20 cellular contexts compared by ENCODE assay signal in genomic region chr14:100737526-100737925, GRCh38. TPM values are rescaled to one million over a fixed set of nuclear protein-coding genes. Genes with fewer than 3 reads are reported as not detected.
DNase-seq lines count a peak whose midpoint lies in the region; ATAC-seq, FAIRE-seq and TF ChIP-seq lines count a peak whose summit lies in the region.
"Had no signal": no experiment of that assay in that cellular context is flagged by ENCODE, and none has a peak within 500 bp of the region (broad histone marks: within the 10 kb centered on the region; RNA-seq: fewer than 3 reads in every experiment).

No MANE protein-coding gene starts in this region.

- no peak overlapping the region for H3K23ac ChIP-seq in H1 (ENCODE audit: insufficient read length)

- peaks cover 14% of the 10 kb centered on the region for H3K36me3 Mint-ChIP-seq in nephron progenitor cell (ENCODE audit: low read depth)
- H3K36me3 Mint-ChIP-seq: CD8-positive, alpha-beta T cell had no signal

- TF ChIP-seq RAD21 in SK-N-SH (IDR thresholded peaks at IDR 0.05; ENCODE audit: low read length) (no peak), H1 (IDR thresholded peaks at IDR 0.05 in 1 of 2, conservative IDR thresholded peaks at IDR 0.05 in 1 of 2; ENCODE audit: low read depth in 2 of 2, low read length in 2 of 2) (no peak)

- H4K20me1 ChIP-seq in SK-N-SH (ENCODE audit: insufficient read depth) = no peaks in the 10 kb centered on the region
- no peaks in the 10 kb centered on the region for H4K20me1 ChIP-seq in H1 (replicated peaks in 1 of 2; ENCODE audit: control insufficient read depth in 1 of 2, insufficient read depth in 2 of 2, low read length in 2 of 2)

- TF ChIP-seq POLR2A in H1 (IDR thresholded peaks at IDR 0.05; ENCODE audit: control extremely low read depth in 1 of 2, low read depth in 2 of 2, low read length in 2 of 2) = no peak

- H3K36me3 ChIP-seq in SK-N-SH (replicated peaks in 1 of 2; ENCODE audit: control insufficient read depth in 1 of 2, insufficient read depth in 2 of 2, low read length in 1 of 2) (no peaks in the 10 kb centered on the region), H1 (ENCODE audit: control insufficient read depth in 2 of 4, insufficient read depth in 4 of 4, low read length in 3 of 4) (no peaks in the 10 kb centered on the region), upper lobe of right lung (no peaks in the 10 kb centered on the region)

- H3K56ac ChIP-seq in H1 (replicated peaks; ENCODE audit: insufficient read length, low read depth, low read length) = no peak overlapping the region

- H2AFZ ChIP-seq in SK-N-SH (ENCODE audit: low read depth) (no peak overlapping the region), H1 (ENCODE audit: low read length) (no peak overlapping the region)

- no peak overlapping the region for H3K4me3 Mint-ChIP-seq in nephron progenitor cell
- H3K4me3 Mint-ChIP-seq: CD8-positive, alpha-beta T cell had no signal

- no peak overlapping the region for H4K5ac ChIP-seq in H1 (ENCODE audit: insufficient read length, low read depth, low read length)

- H4K8ac ChIP-seq in H1 (ENCODE audit: extremely low read depth, insufficient read depth, low read length) = no peak overlapping the region

- H3K4me2 ChIP-seq in SK-N-SH = no peak overlapping the region
- H3K4me2 ChIP-seq in H1 (ENCODE audit: insufficient read depth in 1 of 2, low read depth in 2 of 2, low read length in 2 of 2) = no peak overlapping the region

- H2BK20ac ChIP-seq in H1 (ENCODE audit: low read length) = no peak overlapping the region

- DNase-seq in SK-N-SH = peak; percentile 37
- DNase-seq in H1 (ENCODE audit: low read depth in 1 of 2, low spot score in 2 of 2) = no peak
- DNase-seq in nephron progenitor cell = no peak
- peak; percentile 56 for DNase-seq in upper lobe of right lung
- DNase-seq in GOT3 (lab: John Stamatoyannopoulos, UW) = no peak
- DNase-seq in activated CD8-positive, alpha-beta memory T cell treated with anti-CD3 and anti-CD28 coated beads, Interleukin-2, amount 50 U/mL, for 48 hours = no peak
- DNase-seq: CD8-positive, alpha-beta T cell; KBM-7; NCI-H1048; NCI-H1694; NCI-H2171 treated with DMSO at 0.1 percent for 48 hours; NCI-H510A treated with DMSO at 0.1 percent for 48 hours; Right ventricle myocardium superior had no signal

- POLR2A ChIA-PET in SK-N-SH (lab: Yijun Ruan, JAX) (interaction anchor here (0.6 to 3.2 kb wide), 11 partner anchors 28 to 926 kb away, joined by 3 to 12 read pairs (median 5); no protein-coding TSS in a partner anchor), H1 (lab: Charles Lee; ENCODE audit: partially characterized antibody) (no interaction called here)

- H3K9me2 ChIP-seq in SK-N-SH = no peaks in the 10 kb centered on the region

- H3K9me3 ChIP-seq in SK-N-SH (no peaks in the 10 kb centered on the region), H1 (ENCODE audit: insufficient read depth in 2 of 2, low read depth in 1 of 2, low read length in 1 of 2) (peaks cover 3 to 5% of the 10 kb centered on the region in 2 experiments; a peak in 3 of 4 replicates), upper lobe of right lung (no peaks in the 10 kb centered on the region)

- no peak overlapping the region for H3K18ac ChIP-seq in H1 (ENCODE audit: extremely low read depth, low read length)

- H3K9me3 Mint-ChIP-seq in nephron progenitor cell = peaks cover 6% of the 10 kb centered on the region
- H3K9me3 Mint-ChIP-seq: CD8-positive, alpha-beta T cell had no signal

- TF ChIP-seq EP300 in SK-N-SH (IDR thresholded peaks at IDR 0.05; ENCODE audit: borderline replicate concordance in 1 of 2, low read depth in 1 of 2, low read length in 1 of 2) (no peak), H1 (IDR thresholded peaks at IDR 0.05; ENCODE audit: borderline replicate concordance in 1 of 2, low read depth in 2 of 2, low read length in 2 of 2) (no peak)

- no peak overlapping the region for H3K4ac ChIP-seq in H1 (replicated peaks; ENCODE audit: insufficient read length, low read depth, low read length)

- H3K4me1 Mint-ChIP-seq in nephron progenitor cell = peaks cover 22% of the 10 kb centered on the region

- H3K79me2 ChIP-seq in SK-N-SH (ENCODE audit: insufficient read depth) = no peaks in the 10 kb centered on the region
- H3K79me2 ChIP-seq in H1 (ENCODE audit: control insufficient read depth in 1 of 2, insufficient read depth in 2 of 2, low read length in 2 of 2) = no peaks in the 10 kb centered on the region

- no peak overlapping the region for H3K14ac ChIP-seq in H1 (ENCODE audit: insufficient read length)

- 57% methylated on average over 9 of the region's 17 CpGs for WGBS in SK-N-SH (ENCODE audit: low lambda C conversion rate)
- WGBS in H1 (ENCODE audit: extremely low coverage in 1 of 2, insufficient coverage in 1 of 2, insufficient read length in 1 of 2, insufficient replicate concordance in 2 of 2, low coverage in 1 of 2, low lambda C conversion rate in 2 of 2, missing lambda C conversion rate in 1 of 2), 2 experiments = 96% methylated on average over 17 of the region's 17 CpGs; no CpG with 5 or more reads in 1 of the 2 experiments

- no peak for ATAC-seq in SK-N-SH treated with all-trans-retinoic acid at 6 μM for 48 hours
- no peak for ATAC-seq in upper lobe of right lung
- no peak for ATAC-seq in HG02588 (IDR thresholded peaks at IDR 0.05; ENCODE audit: unreplicated experiment)
- ATAC-seq: CD8-positive, alpha-beta T cell; HCT116; Panc1 had no signal

- FAIRE-seq in H1 (lab: Jason Lieb, UNC) = no peak

- H4K91ac ChIP-seq in H1 (replicated peaks; ENCODE audit: insufficient read length, low read length) = peak overlapping the region; percentile 73

- no peak overlapping the region for H2BK120ac ChIP-seq in H1 (replicated peaks; ENCODE audit: low read depth, low read length)

- H2BK12ac ChIP-seq in H1 (ENCODE audit: low read depth, low read length) = no peak overlapping the region

- no peaks in the 10 kb centered on the region for H3F3A ChIP-seq in SK-N-SH (replicated peaks; ENCODE audit: insufficient read depth)

- no peak overlapping the region for H2BK15ac ChIP-seq in H1 (ENCODE audit: low read length)

- CTCF ChIA-PET in SK-N-SH (lab: Yijun Ruan, JAX) (interaction anchor here (0.6 to 3.3 kb wide), 4 partner anchors 60 to 892 kb away, joined by 3 to 10 read pairs (median 5); no protein-coding TSS in a partner anchor), H1 (lab: Charles Lee; ENCODE audit: partially characterized antibody) (no interaction called here)

- H2AK5ac ChIP-seq in H1 (ENCODE audit: low read depth, low read length) = no peak overlapping the region

- no peak overlapping the region for H3K9ac ChIP-seq in SK-N-SH
- H3K9ac ChIP-seq in H1 (replicated peaks in 1 of 4; ENCODE audit: extremely low read depth in 1 of 4, low read depth in 3 of 4, low read length in 3 of 4) = no peak overlapping the region

- H3K27me3 ChIP-seq in SK-N-SH (ENCODE audit: insufficient read depth) (no peaks in the 10 kb centered on the region), H1 (replicated peaks in 1 of 4; ENCODE audit: control insufficient read depth in 3 of 4, extremely low read depth in 1 of 4, insufficient read depth in 3 of 4, low read length in 3 of 4) (no peaks in the 10 kb centered on the region; a peak in 2 of 7 replicates), upper lobe of right lung (no peaks in the 10 kb centered on the region)

- H3K4me1 ChIP-seq in SK-N-SH (ENCODE audit: control insufficient read depth in 1 of 2, insufficient read depth in 2 of 2, low read depth in 1 of 2, low read length in 1 of 2) (peaks cover 0 to 30% of the 10 kb centered on the region in 2 experiments; a peak in 1 of 4 replicates), H1 (replicated peaks in 1 of 4; ENCODE audit: control insufficient read depth in 3 of 4, insufficient read depth in 4 of 4, low read length in 3 of 4) (peaks cover 0 to 6% (median 0%) of the 10 kb centered on the region in 4 experiments; a peak in 1 of 7 replicates), upper lobe of right lung (no peaks in the 10 kb centered on the region)

- peak overlapping the region in 1 of 2 experiments; percentile 63; a peak in 1 of 4 replicates for H3K27ac ChIP-seq in SK-N-SH (ENCODE audit: low read depth in 2 of 2, low read length in 1 of 2)
- no peak overlapping the region for H3K27ac ChIP-seq in H1 (ENCODE audit: low read depth, low read length)
- no peak overlapping the region for H3K27ac ChIP-seq in upper lobe of right lung
- H3K27ac ChIP-seq: 22Rv1, HL-60 had no signal

- H3K79me1 ChIP-seq in H1 (ENCODE audit: low read depth, low read length) = no peaks in the 10 kb centered on the region

- H2BK5ac ChIP-seq in H1 (ENCODE audit: low read depth, low read length) = no peak overlapping the region

- peaks cover 8% of the 10 kb centered on the region for H3K27me3 Mint-ChIP-seq in nephron progenitor cell (ENCODE audit: low read depth, poor library complexity)

- no peak overlapping the region for H3K4me3 ChIP-seq in SK-N-SH (ENCODE audit: low read depth in 2 of 2, low read length in 1 of 2)
- no peak overlapping the region for H3K4me3 ChIP-seq in H1 (ENCODE audit: extremely low read depth in 1 of 4, insufficient read depth in 2 of 4, low read depth in 3 of 4, low read length in 4 of 4)
- no peak overlapping the region for H3K4me3 ChIP-seq in upper lobe of right lung

- no peaks in the 10 kb centered on the region for H3K23me2 ChIP-seq in H1 (ENCODE audit: low read depth, low read length)

- no peak for TF ChIP-seq CTCF in SK-N-SH (IDR thresholded peaks at IDR 0.05)
- no peak for TF ChIP-seq CTCF in H1 (IDR thresholded peaks at IDR 0.05; ENCODE audit: control extremely low read depth in 1 of 3, insufficient read depth in 1 of 3, low read depth in 1 of 3, low read length in 3 of 3)
- TF ChIP-seq CTCF in nephron progenitor cell (IDR thresholded peaks at IDR 0.05) = no peak
- TF ChIP-seq CTCF in upper lobe of right lung (IDR thresholded peaks at IDR 0.05) = no peak

- intact Hi-C loops in upper lobe of right lung (cut with DNase I) = no loop called here

- H3K27ac Mint-ChIP-seq in nephron progenitor cell = peak overlapping the region; percentile 58
- H3K27ac Mint-ChIP-seq: CD8-positive, alpha-beta T cell had no signal

TF ChIP-seq in SK-N-SH, 30 proteins besides CTCF, POLR2A, EP300 and RAD21 (continues in another document):
- no peak for TF ChIP-seq POLR2AphosphoS5 (IDR thresholded peaks at IDR 0.05; ENCODE audit: low read depth, low read length)

TF ChIP-seq in SK-N-SH treated with all-trans-retinoic acid at 6 μM for 48 hours, 23 proteins besides CTCF, POLR2A, EP300 and RAD21 (continues in another document):
- TF ChIP-seq RARB (CRISPR knock-in tag; IDR thresholded peaks at IDR 0.05) = no peak

RNA-seq across cellular contexts. Expression of gene DLK1, which starts 10.8 kb away (rescaled TPM):
- 1.2 and 1.7 TPM in 2 replicates for polyA plus RNA-seq in SK-N-SH (2012; rRNA removed)
- 1.7 and 2.8 TPM in 2 replicates for polyA plus RNA-seq in SK-N-SH (2012; cell fraction: cytosol; rRNA removed)
- polyA plus RNA-seq in SK-N-SH (2012; cell fraction: nucleus; rRNA removed) = 0.73 and 0.87 TPM in 2 replicates
- total RNA-seq in H1 (2021; fragmentation: NEBNext Ultra II Directional; extraction: Animal tissue kit (Norgen Biotek cat#: 25700)) = 0.42 and 1.3 TPM in 2 replicates
- polyA plus RNA-seq in H1 (2011; rRNA removed) = 2.4 and 7.1 TPM in 2 replicates
- 2.2 TPM for polyA plus RNA-seq in H1 (2011; cell fraction: cytosol; rRNA removed)
- polyA plus RNA-seq in H1 (2011; cell fraction: nucleus; rRNA removed) = 5.4 TPM
- 2.2 to 3.6 TPM (median 3.3 TPM) in 4 replicates for polyA plus RNA-seq in H1 (2012, experiment 1 of 2)
- polyA plus RNA-seq in H1 (2012, experiment 2 of 2) = 3.7 TPM
- 0.93 TPM for polyA plus RNA-seq in H1 (2013, experiment 1 of 2)
- polyA plus RNA-seq in H1 (2013, experiment 2 of 2) = 0.98 TPM
- polyA minus RNA-seq in H1 (2011; rRNA and poly(A)+ RNA removed) = 0.51 and 1.1 TPM in 2 replicates
- 2.1 TPM for polyA minus RNA-seq in H1 (2011; cell fraction: cytosol; rRNA and poly(A)+ RNA removed)
- 0.80 TPM for polyA minus RNA-seq in H1 (2011; cell fraction: nucleus; rRNA and poly(A)+ RNA removed)
- not detected for total RNA-seq in upper lobe of right lung
- total RNA-seq: CD8-positive, alpha-beta T cell had no signal
- polyA plus RNA-seq: BJ had no signal

Comparison
In these comparisons a context has a peak if more than half of its experiments do, and no peak if none do; other contexts are left out.
1. DNase-seq: peak in SK-N-SH (single experiment) and upper lobe of right lung (single experiment); none in H1 (0 of 2), nephron progenitor cell (single experiment), GOT3 (single experiment) and activated CD8-positive, alpha-beta memory T cell treated with anti-CD3 and anti-CD28 coated beads, Interleukin-2, amount 50 U/mL, for 48 hours (single experiment).